Comparison of ENCODE assay signal across 14 cellular contexts in the genomic region with DNA sequence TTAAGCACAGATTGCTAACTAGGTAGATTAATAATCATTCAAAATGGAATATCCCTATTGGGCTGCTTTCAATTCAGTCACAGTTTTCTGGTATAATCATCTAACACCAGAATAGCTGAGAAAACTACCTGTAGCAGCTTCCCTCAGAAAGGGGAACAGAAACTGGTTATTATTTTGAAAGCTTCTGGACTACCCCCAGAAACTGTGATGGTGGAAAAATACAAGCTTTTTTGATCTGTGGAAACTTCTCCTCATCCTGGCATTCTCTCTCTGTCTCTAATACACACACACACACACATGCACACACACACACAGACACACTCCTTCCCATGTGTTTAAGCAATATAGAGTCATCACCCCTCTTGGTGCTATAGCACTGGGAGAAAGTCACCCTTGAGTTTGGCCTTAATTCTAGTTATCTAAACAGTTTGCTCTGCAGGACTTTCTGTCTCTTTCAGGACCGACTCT.
DNase-seq lines count a peak whose midpoint lies in the region; ATAC-seq and TF ChIP-seq lines count a peak whose summit lies in the region.
"Had no signal": no experiment of that assay in that cellular context is flagged by ENCODE, and none has a peak within 500 bp of the region (broad histone marks: within the 10 kb centered on the region; RNA-seq: fewer than 3 reads in every experiment).

No MANE protein-coding gene starts in this region.

- DNase-seq in RPMI8226 (peak; percentile 82), NCI-H146 (lab: John Stamatoyannopoulos, UW) (no peak), uterus (no peak), Ammon's horn (ENCODE audit: low spot score) (no peak)
- no peak for DNase-seq in stimulated activated CD4-positive, alpha-beta T cell treated with anti-CD3 and anti-CD28 coated beads, Interleukin-2, amount 100 ng/mL, for 24 hours
- DNase-seq: activated naive CD8-positive, alpha-beta T cell treated with anti-CD3 and anti-CD28 coated beads for 36 hours; Calu3; glutamatergic neuron; Kasumi-1; mammary epithelial cell; NCI-H446 had no signal

- no peak for TF ChIP-seq POLR2A in uterus (IDR thresholded peaks at IDR 0.05)

- H3K9me3 ChIP-seq in uterus = no peaks in the 10 kb centered on the region

- no peaks in the 10 kb centered on the region for H3K4me1 ChIP-seq in uterus

- no peaks in the 10 kb centered on the region for H3K27me3 ChIP-seq in uterus

- TF ChIP-seq CTCF in uterus (IDR thresholded peaks at IDR 0.05) = no peak

- H3K36me3 ChIP-seq in uterus = no peaks in the 10 kb centered on the region

- ATAC-seq in GM19025 (IDR thresholded peaks at IDR 0.05; ENCODE audit: low read depth, unreplicated experiment) (peak; percentile 96), GM21723 (IDR thresholded peaks at IDR 0.05; ENCODE audit: unreplicated experiment) (peak; percentile 95), HG03135 (IDR thresholded peaks at IDR 0.05; ENCODE audit: unreplicated experiment) (peak; percentile 99)

- no peak overlapping the region for H3K4me3 ChIP-seq in uterus

- no peak overlapping the region for H3K27ac ChIP-seq in uterus

- intact Hi-C loops in uterus (cut with DNase I; ENCODE audit: low total_unique reads) = no loop called here
